In genomic region chr3:53142986-53143385, GRCh38 we compare ENCODE assay signal across 14 cellular contexts. TPM values are rescaled to one million over a fixed set of nuclear protein-coding genes. Genes with fewer than 3 reads are reported as not detected.
DNase-seq lines count a peak whose midpoint lies in the region; ATAC-seq and TF ChIP-seq lines count a peak whose summit lies in the region.
"Had no signal": no experiment of that assay in that cellular context is flagged by ENCODE, and none has a peak within 500 bp of the region (broad histone marks: within the 10 kb centered on the region; RNA-seq: fewer than 3 reads in every experiment).

No MANE protein-coding gene starts in this region.

- TF ChIP-seq CTCF in CD14-positive monocyte (IDR thresholded peaks at IDR 0.05) (no peak), HL-60 (IDR thresholded peaks at IDR 0.05; ENCODE audit: insufficient read depth, low read length) (no peak), mucosa of descending colon (IDR thresholded peaks at IDR 0.05) (no peak)

- H3K4me1 ChIP-seq in mucosa of descending colon (ENCODE audit: low read depth): peaks cover 29% of the 10 kb centered on the region
- H3K4me1 ChIP-seq: HAP-1 had no signal

- H3K4me3 Mint-ChIP-seq in CD14-positive monocyte: peak overlapping the region in 1 of 2 donors; percentile 64
- H3K4me3 Mint-ChIP-seq: T-helper 17 cell had no signal

- intact Hi-C loops in CD14-positive monocyte (cut with micrococcal nuclease) (loop anchor here in 1 of 2 donors (2.0 to 5.0 kb wide), 2 partner anchors 16 to 41 kb away; no protein-coding TSS in a partner anchor), mucosa of descending colon (cut with DNase I, micrococcal nuclease) (no loop called here)

- no peaks in the 10 kb centered on the region for H3K27me3 Mint-ChIP-seq in CD14-positive monocyte (ENCODE audit: low read depth in 3 of 3)
- H3K27me3 Mint-ChIP-seq: T-helper 17 cell had no signal

- H3K4me1 Mint-ChIP-seq in CD14-positive monocyte: peaks cover 74% of the 10 kb centered on the region

- H3K27me3 ChIP-seq in HL-60 (ENCODE audit: insufficient read depth, poor library complexity, severe bottlenecking): no peaks in the 10 kb centered on the region
- H3K27me3 ChIP-seq: esophagus muscularis mucosa, pancreas had no signal

- H3K27ac ChIP-seq in HL-60 (replicated peaks): peak overlapping the region; percentile 86
- H3K27ac ChIP-seq: esophagus muscularis mucosa had no signal

- H3K36me3 ChIP-seq in mucosa of descending colon (ENCODE audit: low read depth): no peaks in the 10 kb centered on the region
- H3K36me3 ChIP-seq: esophagus muscularis mucosa, HAP-1, pancreas had no signal

- no peaks in the 10 kb centered on the region for H3K9me3 ChIP-seq in mucosa of descending colon
- H3K9me3 ChIP-seq: esophagus muscularis mucosa, HAP-1, pancreas had no signal

- H3K27ac Mint-ChIP-seq in CD14-positive monocyte: peak overlapping the region; percentile 87 to 99 (median 95)
- H3K27ac Mint-ChIP-seq: T-helper 17 cell had no signal

- ATAC-seq in mucosa of descending colon (no peak), HG02870 (IDR thresholded peaks at IDR 0.05; ENCODE audit: unreplicated experiment) (no peak)
- ATAC-seq: T-helper 17 cell had no signal

- DNase-seq in CD14-positive monocyte (ENCODE audit: low spot score) (peak; percentile 85), HL-60 (ENCODE audit: low read depth in 1 of 2, low spot score in 1 of 2) (peak in 1 of 2 experiments; percentile 95), SIG-M5 treated with dmso at 0.1 percent for 504 hours (lab: John Stamatoyannopoulos, UW; ENCODE audit: unreplicated experiment) (peak; percentile 85), mucosa of descending colon (peak in 2 of 3 donors; percentile 14 to 38), NCI-H526 (lab: John Stamatoyannopoulos, UW) (no peak), NCI-H128 (lab: John Stamatoyannopoulos, UW; ENCODE audit: unreplicated experiment) (no peak), NCI-H748 (lab: John Stamatoyannopoulos, UW; ENCODE audit: unreplicated experiment) (no peak)
- DNase-seq: activated CD4-positive, alpha-beta T cell treated with anti-CD3 and anti-CD28 coated beads for 1 hour; pancreas; stimulated activated CD4-positive, alpha-beta T cell treated with anti-CD3 and anti-CD28 coated beads, Interleukin-2, amount 100 ng/mL, for 48 hours; T-helper 17 cell had no signal

- no peaks in the 10 kb centered on the region for H3K9me3 Mint-ChIP-seq in CD14-positive monocyte

- H3K36me3 Mint-ChIP-seq in CD14-positive monocyte: peaks cover 0 to 2% of the 10 kb centered on the region in 2 donors

- H3K4me3 ChIP-seq in HL-60 (replicated peaks; ENCODE audit: insufficient read depth, low read length) (no peak overlapping the region), mucosa of descending colon (no peak overlapping the region)
- H3K4me3 ChIP-seq: esophagus muscularis mucosa, HAP-1, pancreas had no signal

RNA-seq across cellular contexts. Expression of gene RFT1, which starts 12.8 kb away (rescaled TPM):
- polyA plus RNA-seq in CD14-positive monocyte: 10 to 100 TPM; 25.6 to 34.9 TPM
- 10 to 100 TPM; 14.7 to 18.7 (median 15.2) TPM for total RNA-seq in mucosa of descending colon

RNA-seq across cellular contexts. Expression of gene PRKCD, which starts 18.0 kb away (rescaled TPM):
- polyA plus RNA-seq in CD14-positive monocyte: 100 to 1,000 TPM; 123 to 158 TPM
- total RNA-seq in mucosa of descending colon: 10 to 100 TPM; 46.8 to 87.9 (median 83.4) TPM

Comparison
In these comparisons a context has a peak if more than half of its experiments do, and no peak if none do; other contexts are left out.
1. DNase-seq: peak in CD14-positive monocyte (single experiment), SIG-M5 treated with dmso at 0.1 percent for 504 hours (single experiment) and mucosa of descending colon (2 of 3); none in NCI-H526 (0 of 2), NCI-H128 (single experiment) and NCI-H748 (single experiment).